In genomic region chr10:35950221-35950620, GRCh38 we compare ENCODE assay signal across 18 cellular contexts.
"Had no signal": no experiment of that assay in that cellular context is flagged by ENCODE, and none has a peak within 500 bp of the region (broad histone marks: within the 10 kb centered on the region; RNA-seq: fewer than 3 reads in every experiment).

No MANE protein-coding gene starts in this region.

- ATAC-seq: effector memory CD8-positive, alpha-beta T cell; foreskin keratinocyte; naive thymus-derived CD4-positive, alpha-beta T cell; pancreas; right lobe of liver; stimulated activated memory B cell treated with anti-CD40 and anti-IgM and Interleukin-4, amounts not matched to agents 10 μg/mL and 1 μg/mL and 100 μg/mL, for 72 hours; upper lobe of right lung had no signal

- H3K27me3 Mint-ChIP-seq: effector memory CD8-positive, alpha-beta T cell; stimulated activated memory B cell treated with anti-CD40 and anti-IgM and Interleukin-4, amounts not matched to agents 10 μg/mL and 1 μg/mL and 100 μg/mL, for 72 hours; stimulated activated naive CD8-positive, alpha-beta T cell treated with anti-CD3 and anti-CD28 coated beads, Interleukin-15, Interleukin-2, amounts not matched to agents 100 ng/mL and 50 ng/mL, for 24 hours had no signal

- H3K27me3 ChIP-seq: hepatocyte, pancreas, right lobe of liver, tibial artery, upper lobe of right lung, vagina had no signal

- H3K4me2 ChIP-seq: hepatocyte had no signal

- H3K9me3 ChIP-seq: pancreas, prostate gland, right lobe of liver, tibial artery, upper lobe of right lung, vagina had no signal

- H3K36me3 ChIP-seq: pancreas, prostate gland, right lobe of liver, tibial artery, upper lobe of right lung, vagina had no signal

- H3K9me3 Mint-ChIP-seq: neural crest cell; stimulated activated memory B cell treated with anti-CD40 and anti-IgM and Interleukin-4, amounts not matched to agents 10 μg/mL and 1 μg/mL and 100 μg/mL, for 72 hours; stimulated activated naive CD8-positive, alpha-beta T cell treated with anti-CD3 and anti-CD28 coated beads, Interleukin-15, Interleukin-2, amounts not matched to agents 100 ng/mL and 50 ng/mL, for 24 hours had no signal

- DNase-seq: effector memory CD8-positive, alpha-beta T cell; foreskin keratinocyte; head of caudate nucleus; kidney glomerular epithelial cell; mammary epithelial cell; naive thymus-derived CD4-positive, alpha-beta T cell; occipital lobe; pancreas; right lobe of liver; stimulated activated CD4-positive, alpha-beta T cell treated with anti-CD3 and anti-CD28 coated beads, Interleukin-4, amount 100 ng/mL, for 24 hours; tibial artery; upper lobe of right lung had no signal

- H3K4me3 Mint-ChIP-seq: effector memory CD8-positive, alpha-beta T cell; naive thymus-derived CD4-positive, alpha-beta T cell; neural crest cell; stimulated activated memory B cell treated with anti-CD40 and anti-IgM and Interleukin-4, amounts not matched to agents 10 μg/mL and 1 μg/mL and 100 μg/mL, for 72 hours; stimulated activated naive CD8-positive, alpha-beta T cell treated with anti-CD3 and anti-CD28 coated beads, Interleukin-15, Interleukin-2, amounts not matched to agents 100 ng/mL and 50 ng/mL, for 24 hours had no signal

- H2AFZ ChIP-seq: hepatocyte had no signal

- H3K79me2 ChIP-seq: hepatocyte had no signal

- H3K27ac Mint-ChIP-seq: effector memory CD8-positive, alpha-beta T cell; naive thymus-derived CD4-positive, alpha-beta T cell; stimulated activated memory B cell treated with anti-CD40 and anti-IgM and Interleukin-4, amounts not matched to agents 10 μg/mL and 1 μg/mL and 100 μg/mL, for 72 hours; stimulated activated naive CD8-positive, alpha-beta T cell treated with anti-CD3 and anti-CD28 coated beads, Interleukin-15, Interleukin-2, amounts not matched to agents 100 ng/mL and 50 ng/mL, for 24 hours had no signal

- H3K27ac ChIP-seq: foreskin keratinocyte, hepatocyte, pancreas, prostate gland, right lobe of liver, tibial artery, upper lobe of right lung, vagina had no signal

- H3K4me1 ChIP-seq: foreskin keratinocyte, pancreas, prostate gland, right lobe of liver, tibial artery, upper lobe of right lung, vagina had no signal

- H3K36me3 Mint-ChIP-seq: naive thymus-derived CD4-positive, alpha-beta T cell; stimulated activated memory B cell treated with anti-CD40 and anti-IgM and Interleukin-4, amounts not matched to agents 10 μg/mL and 1 μg/mL and 100 μg/mL, for 72 hours had no signal

- H3K4me1 Mint-ChIP-seq: naive thymus-derived CD4-positive, alpha-beta T cell; stimulated activated memory B cell treated with anti-CD40 and anti-IgM and Interleukin-4, amounts not matched to agents 10 μg/mL and 1 μg/mL and 100 μg/mL, for 72 hours had no signal

- H3K4me3 ChIP-seq: hepatocyte, pancreas, prostate gland, right lobe of liver, tibial artery, upper lobe of right lung, vagina had no signal
